In the genomic region with DNA sequence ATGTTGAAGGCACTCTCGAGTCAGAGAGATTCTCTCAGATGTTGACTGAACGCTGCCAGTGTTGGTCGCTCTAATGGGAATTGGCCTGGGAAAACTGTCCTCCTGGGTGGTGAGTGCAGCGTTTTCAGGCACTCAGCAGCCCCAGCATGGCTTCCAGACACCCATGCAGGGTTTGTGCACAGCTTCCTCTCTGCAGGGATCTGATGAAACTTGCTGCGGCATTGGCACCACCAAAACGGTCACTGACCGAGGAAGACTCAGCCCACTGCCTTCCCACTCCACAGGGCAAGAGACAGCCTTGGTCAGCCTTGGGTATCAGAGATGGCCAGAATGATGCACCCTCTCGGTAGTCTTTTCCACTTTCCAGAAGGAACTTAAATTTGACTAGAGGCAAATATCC, we compare ENCODE assay signal across 23 cellular contexts.
"Had no signal": no experiment of that assay in that cellular context is flagged by ENCODE, and none has a peak within 500 bp of the region (broad histone marks: within the 10 kb centered on the region; RNA-seq: fewer than 3 reads in every experiment).

No MANE protein-coding gene starts in this region.

- H3K27ac Mint-ChIP-seq: activated CD4-positive, alpha-beta T cell treated with anti-CD3 and anti-CD28 coated beads for 36 hours; activated naive CD8-positive, alpha-beta T cell treated with anti-CD3 and anti-CD28 coated beads for 36 hours; memory B cell; naive B cell; stimulated activated memory B cell treated with anti-CD40 and anti-IgM and Interleukin-4, amounts not matched to agents 10 μg/mL and 1 μg/mL and 100 μg/mL, for 72 hours had no signal

- H3K27me3 Mint-ChIP-seq: memory B cell; stimulated activated memory B cell treated with anti-CD40 and anti-IgM and Interleukin-4, amounts not matched to agents 10 μg/mL and 1 μg/mL and 100 μg/mL, for 72 hours had no signal

- H3K27me3 ChIP-seq: gastrocnemius medialis, pancreas, testis, upper lobe of left lung had no signal

- H3K27ac ChIP-seq: gastrocnemius medialis, heart left ventricle, pancreas, testis, WERI-Rb-1 had no signal

- ATAC-seq: activated CD4-positive, alpha-beta T cell treated with anti-CD3 and anti-CD28 coated beads for 36 hours; esophagus mucosa; gastrocnemius medialis; heart left ventricle; left ventricle myocardium superior; mucosa of descending colon; pancreas; sciatic nerve; stimulated activated memory B cell treated with anti-CD40 and anti-IgM and Interleukin-4, amounts not matched to agents 10 μg/mL and 1 μg/mL and 100 μg/mL, for 72 hours had no signal

- H3K9me3 ChIP-seq: gastrocnemius medialis, heart left ventricle, mucosa of descending colon, pancreas, testis, upper lobe of left lung had no signal

- H3K4me3 ChIP-seq: gastrocnemius medialis, heart left ventricle, mucosa of descending colon, pancreas, smooth muscle cell, testis, upper lobe of left lung had no signal

- H3K4me1 Mint-ChIP-seq: activated CD4-positive, alpha-beta T cell treated with anti-CD3 and anti-CD28 coated beads for 36 hours; activated naive CD8-positive, alpha-beta T cell treated with anti-CD3 and anti-CD28 coated beads for 36 hours; memory B cell; naive B cell; stimulated activated memory B cell treated with anti-CD40 and anti-IgM and Interleukin-4, amounts not matched to agents 10 μg/mL and 1 μg/mL and 100 μg/mL, for 72 hours had no signal

- H3K36me3 Mint-ChIP-seq: activated naive CD8-positive, alpha-beta T cell treated with anti-CD3 and anti-CD28 coated beads for 36 hours; memory B cell; naive B cell; stimulated activated memory B cell treated with anti-CD40 and anti-IgM and Interleukin-4, amounts not matched to agents 10 μg/mL and 1 μg/mL and 100 μg/mL, for 72 hours had no signal

- H3K36me3 ChIP-seq: gastrocnemius medialis, heart left ventricle, pancreas, upper lobe of left lung, WERI-Rb-1 had no signal

- H3K4me3 Mint-ChIP-seq: activated CD4-positive, alpha-beta T cell treated with anti-CD3 and anti-CD28 coated beads for 36 hours; activated naive CD8-positive, alpha-beta T cell treated with anti-CD3 and anti-CD28 coated beads for 36 hours; memory B cell; naive B cell; stimulated activated memory B cell treated with anti-CD40 and anti-IgM and Interleukin-4, amounts not matched to agents 10 μg/mL and 1 μg/mL and 100 μg/mL, for 72 hours had no signal

- H3K4me2 ChIP-seq: smooth muscle cell had no signal

- DNase-seq: activated CD4-positive, alpha-beta T cell treated with anti-CD3 and anti-CD28 coated beads for 36 hours; activated CD4-positive, alpha-beta T cell treated with anti-CD3 and anti-CD28 coated beads, Interleukin-2, amount 50 U/mL, for 48 hours; activated naive CD4-positive, alpha-beta T cell; activated naive CD8-positive, alpha-beta T cell treated with anti-CD3 and anti-CD28 coated beads for 36 hours; activated T-cell treated with anti-CD3 and anti-CD28 coated beads for 4 hours; amniotic stem cell; effector CD4-positive, alpha-beta T cell; gastrocnemius medialis; heart left ventricle; kidney glomerular epithelial cell; left ventricle myocardium superior; mucosa of descending colon; naive B cell; pancreas; stimulated activated CD4-positive, alpha-beta T cell treated with anti-CD3 and anti-CD28 coated beads, Interleukin-4, amount 100 ng/mL, for 4 hours; testis; WERI-Rb-1 had no signal

- H3K4me1 ChIP-seq: gastrocnemius medialis, pancreas, testis had no signal
